In genomic region chr6:119683022-119683421, GRCh38 we compare ENCODE assay signal across 21 cellular contexts.
DNase-seq lines count a peak whose midpoint lies in the region; ATAC-seq and TF ChIP-seq lines count a peak whose summit lies in the region.
"Had no signal": no experiment of that assay in that cellular context is flagged by ENCODE, and none has a peak within 500 bp of the region (broad histone marks: within the 10 kb centered on the region; RNA-seq: fewer than 3 reads in every experiment).

No MANE protein-coding gene starts in this region.

- TF ChIP-seq CTCF in epithelial cell of esophagus (IDR thresholded peaks at IDR 0.05; ENCODE audit: insufficient read depth, low read depth, low read length, missing control alignments): no peak
- TF ChIP-seq CTCF in neural progenitor cell (IDR thresholded peaks at IDR 0.05): no peak

- no peaks in the 10 kb centered on the region for H3K36me3 ChIP-seq in neural progenitor cell
- H3K36me3 ChIP-seq: brain microvascular endothelial cell, esophagus muscularis mucosa, vagina had no signal

- no peaks in the 10 kb centered on the region for H3K36me3 Mint-ChIP-seq in neural progenitor cell
- H3K36me3 Mint-ChIP-seq: naive B cell had no signal

- no peaks in the 10 kb centered on the region for H3K4me1 Mint-ChIP-seq in neural progenitor cell
- H3K4me1 Mint-ChIP-seq: naive B cell had no signal

- H3K9me3 Mint-ChIP-seq in neural progenitor cell: no peaks in the 10 kb centered on the region
- H3K9me3 Mint-ChIP-seq: naive B cell had no signal

- H3K4me3 Mint-ChIP-seq in neural progenitor cell: no peak overlapping the region
- H3K4me3 Mint-ChIP-seq: naive B cell had no signal

- H3K4me2 ChIP-seq in neural progenitor cell: no peak overlapping the region

- H4K20me1 ChIP-seq in neural progenitor cell (ENCODE audit: low read depth): no peaks in the 10 kb centered on the region

- H3K4me3 ChIP-seq in epithelial cell of esophagus (ENCODE audit: low read length) (no peak overlapping the region), neural progenitor cell (no peak overlapping the region)
- H3K4me3 ChIP-seq: esophagus muscularis mucosa, vagina had no signal

- DNase-seq in NCI-H1417 (lab: John Stamatoyannopoulos, UW): peak; percentile 23 to 89 (median 58)
- peak; percentile 75 for DNase-seq in NCI-H748 (lab: John Stamatoyannopoulos, UW; ENCODE audit: unreplicated experiment)
- peak; percentile 52 for DNase-seq in epithelial cell of esophagus (ENCODE audit: low read depth)
- DNase-seq in neural progenitor cell (ENCODE audit: low spot score): peak; percentile 37
- no peak for DNase-seq in ureter (ENCODE audit: low spot score)
- DNase-seq in activated naive CD4-positive, alpha-beta T cell treated with Interleukin-2 at 50 U/mL for 16 hours: no peak
- no peak for DNase-seq in NCI-H1436 (lab: John Stamatoyannopoulos, UW)
- DNase-seq: activated CD4-positive, alpha-beta T cell treated with anti-CD3 and anti-CD28 coated beads for 4 hours; activated CD8-positive, alpha-beta memory T cell treated with anti-CD3 and anti-CD28 coated beads for 24 hours; activated gamma-delta T cell; brain microvascular endothelial cell; effector CD4-positive, alpha-beta T cell; left ventricle myocardium superior; naive B cell; NCI-H1694 treated with DMSO at 0.1 percent for 48 hours; occipital lobe; stimulated activated naive CD4-positive, alpha-beta T cell had no signal

- H3K9me3 ChIP-seq in neural progenitor cell (ENCODE audit: low read depth): no peaks in the 10 kb centered on the region
- H3K9me3 ChIP-seq: esophagus muscularis mucosa, vagina had no signal

- H3K27me3 ChIP-seq in neural progenitor cell: no peaks in the 10 kb centered on the region
- H3K27me3 ChIP-seq: brain microvascular endothelial cell, esophagus muscularis mucosa, vagina had no signal

- no peak overlapping the region for H3K27ac ChIP-seq in neural progenitor cell
- H3K27ac ChIP-seq: brain microvascular endothelial cell, esophagus muscularis mucosa, vagina had no signal

- H3F3A ChIP-seq in neural progenitor cell (ENCODE audit: low read depth): no peaks in the 10 kb centered on the region

- H3K27ac Mint-ChIP-seq in neural progenitor cell: no peak overlapping the region
- H3K27ac Mint-ChIP-seq: naive B cell had no signal

- no peaks in the 10 kb centered on the region for H3K27me3 Mint-ChIP-seq in neural progenitor cell (ENCODE audit: insufficient read depth, low read depth)
- H3K27me3 Mint-ChIP-seq: naive B cell had no signal

- ATAC-seq in activated CD4-positive, CD25-positive, alpha-beta regulatory T cell treated with anti-CD3 and anti-CD28 coated beads, Interleukin-2, amount 50 U/mL, for 24 hours: no peak
- ATAC-seq: HCT116, left ventricle myocardium superior had no signal

- no peak overlapping the region for H2AFZ ChIP-seq in neural progenitor cell (replicated peaks)

- no peaks in the 10 kb centered on the region for H3K4me1 ChIP-seq in neural progenitor cell
- H3K4me1 ChIP-seq: esophagus muscularis mucosa, vagina had no signal

- H3K79me2 ChIP-seq in neural progenitor cell (ENCODE audit: low read depth): no peaks in the 10 kb centered on the region

- no peak overlapping the region for H3K9ac ChIP-seq in neural progenitor cell

Comparison
In these comparisons a context has a peak if more than half of its experiments do, and no peak if none do; other contexts are left out.
1. DNase-seq: peak in NCI-H1417 (3 of 3), NCI-H748 (single experiment), epithelial cell of esophagus (single experiment) and neural progenitor cell (single experiment); none in ureter (single experiment), activated naive CD4-positive, alpha-beta T cell treated with Interleukin-2 at 50 U/mL for 16 hours (single experiment) and NCI-H1436 (single experiment).